Comparison of ENCODE assay signal across 10 cellular contexts in genomic region chr7:55130079-55130476, GRCh38.
DNase-seq lines count a peak whose midpoint lies in the region; ATAC-seq and TF ChIP-seq lines count a peak whose summit lies in the region.
"Had no signal": no experiment of that assay in that cellular context is flagged by ENCODE, and none has a peak within 500 bp of the region (broad histone marks: within the 10 kb centered on the region; RNA-seq: fewer than 3 reads in every experiment).

No MANE protein-coding gene starts in this region.

- peaks cover 11% of the 10 kb centered on the region for H3K36me3 ChIP-seq in MG63
- no peaks in the 10 kb centered on the region for H3K36me3 ChIP-seq in suprapubic skin

- peak overlapping the region; percentile 91 for H3K27ac ChIP-seq in suprapubic skin

- H3K27me3 ChIP-seq in MG63 (no peaks in the 10 kb centered on the region), suprapubic skin (no peaks in the 10 kb centered on the region)

- H3K36me3 Mint-ChIP-seq in brain: no peaks in the 10 kb centered on the region

- DNase-seq in MG63 (peak; percentile 33), kidney tubule cell (ENCODE audit: low spot score) (peak; percentile 78), suprapubic skin (ENCODE audit: low spot score in 2 of 2) (no peak), NCI-H2196 (lab: John Stamatoyannopoulos, UW; ENCODE audit: unreplicated experiment) (no peak), Kasumi-1 (lab: John Stamatoyannopoulos, UW) (no peak), NCI-H82 treated with DMSO at 0.1 percent for 48 hours (lab: John Stamatoyannopoulos, UW; ENCODE audit: unreplicated experiment) (no peak)
- DNase-seq: NCI-H1417 treated with DMSO at 0.1 percent for 48 hours; stimulated activated naive CD8-positive, alpha-beta T cell treated with anti-CD3 and anti-CD28 coated beads, Interleukin-15, amount 100 ng/mL, for 72 hours had no signal

- no peak for TF ChIP-seq EP300 in suprapubic skin (IDR thresholded peaks at IDR 0.05)

- ATAC-seq in GM19463 (IDR thresholded peaks at IDR 0.05; ENCODE audit: unreplicated experiment): no peak
- ATAC-seq: stimulated activated naive CD8-positive, alpha-beta T cell treated with anti-CD3 and anti-CD28 coated beads, Interleukin-15, amount 100 ng/mL, for 72 hours had no signal

- H3K4me1 ChIP-seq in suprapubic skin: peaks cover 94% of the 10 kb centered on the region

- no peak for TF ChIP-seq POLR2A in suprapubic skin (IDR thresholded peaks at IDR 0.05)

- WGBS in suprapubic skin: 30% methylated on average over 4 of the region's 5 CpGs

- H3K4me1 Mint-ChIP-seq in brain: peaks cover 88% of the 10 kb centered on the region

- H3K4me3 ChIP-seq in MG63 (no peak overlapping the region), suprapubic skin (no peak overlapping the region)

- peak overlapping the region; percentile 33 to 68 (median 52) for H3K4me3 Mint-ChIP-seq in brain
- H3K4me3 Mint-ChIP-seq: stimulated activated naive CD8-positive, alpha-beta T cell treated with anti-CD3 and anti-CD28 coated beads, Interleukin-15, amount 100 ng/mL, for 72 hours had no signal

- H3K27ac Mint-ChIP-seq in brain: peak overlapping the region; percentile 90 to 98 (median 92)
- H3K27ac Mint-ChIP-seq: stimulated activated naive CD8-positive, alpha-beta T cell treated with anti-CD3 and anti-CD28 coated beads, Interleukin-15, amount 100 ng/mL, for 72 hours had no signal

- H3K9me3 Mint-ChIP-seq in brain: peaks cover 0 to 5% (median 3%) of the 10 kb centered on the region in 5 experiments
- H3K9me3 Mint-ChIP-seq: stimulated activated naive CD8-positive, alpha-beta T cell treated with anti-CD3 and anti-CD28 coated beads, Interleukin-15, amount 100 ng/mL, for 72 hours had no signal

- peaks cover 3% of the 10 kb centered on the region for H3K27me3 Mint-ChIP-seq in brain

- TF ChIP-seq CTCF in brain (conservative IDR thresholded peaks at IDR 0.05) (no peak), suprapubic skin (IDR thresholded peaks at IDR 0.05) (no peak)

- H3K9me3 ChIP-seq in MG63 (no peaks in the 10 kb centered on the region), suprapubic skin (no peaks in the 10 kb centered on the region)

Comparison
In these comparisons a context has a peak if more than half of its experiments do, and no peak if none do; other contexts are left out.
1. DNase-seq: peak in MG63 (single experiment) and kidney tubule cell (single experiment); none in suprapubic skin (0 of 2), NCI-H2196 (single experiment), Kasumi-1 (0 of 2) and NCI-H82 treated with DMSO at 0.1 percent for 48 hours (single experiment).